17 cellular contexts compared by ENCODE assay signal in genomic region chr11:113859665-113860064, GRCh38. TPM values are rescaled to one million over a fixed set of nuclear protein-coding genes. Genes with fewer than 3 reads are reported as not detected.
A peak's percentile ranks its signal among the peaks of the same experiment; 100 is the strongest.
DNase-seq lines count a peak whose midpoint lies in the region; ATAC-seq and TF ChIP-seq lines count a peak whose summit lies in the region.
"Had no signal": no experiment of that assay in that cellular context is flagged by ENCODE, and none has a peak within 500 bp of the region (broad histone marks: within the 10 kb centered on the region; RNA-seq: fewer than 3 reads in every experiment).

No MANE protein-coding gene starts in this region.

- BruUV-seq in PC-9 (replicated peaks; lab: Mats Ljungman, UMichigan), result no TSS peak

- H3K36me3 ChIP-seq in cardiac muscle cell (no peaks in the 10 kb centered on the region), left ventricle myocardium inferior (peaks cover 4% of the 10 kb centered on the region), PC-9 (ENCODE audit: low read depth) (no peaks in the 10 kb centered on the region), hepatocyte (replicated peaks; ENCODE audit: insufficient read depth, low read depth) (no peaks in the 10 kb centered on the region), stomach (peaks cover 0 to 5% (median 0%) of the 10 kb centered on the region in 4 donors)
- H3K36me3 ChIP-seq: gastroesophageal sphincter, ovary, uterus had no signal

- H3K4me2 ChIP-seq in PC-9, result 0 out of 2 replicates have a peak overlapping the region, but pooled peaks have one; percentile 2
- peak overlapping the region; percentile 34 for H3K4me2 ChIP-seq in hepatocyte

- CTCF ChIA-PET in PC-9 (lab: Charles Lee), result interaction anchor here (0.7 kb wide), 1 partner anchor 135 kb away, joined by 3 read pairs; no protein-coding TSS in a partner anchor

- H3K27me3 ChIP-seq in cardiac muscle cell (no peaks in the 10 kb centered on the region), left ventricle myocardium inferior (ENCODE audit: low read depth) (no peaks in the 10 kb centered on the region), PC-9 (ENCODE audit: insufficient read depth, low read depth) (no peaks in the 10 kb centered on the region), hepatocyte (no peaks in the 10 kb centered on the region), stomach (no peaks in the 10 kb centered on the region)
- H3K27me3 ChIP-seq: gastroesophageal sphincter, ovary, uterus had no signal

- H3K4me3 ChIP-seq in cardiac muscle cell, result no peak overlapping the region
- no peak overlapping the region for H3K4me3 ChIP-seq in left ventricle myocardium inferior
- H3K4me3 ChIP-seq in PC-9, result no peak overlapping the region
- H3K4me3 ChIP-seq in hepatocyte, result no peak overlapping the region
- H3K4me3 ChIP-seq in stomach, result no peak overlapping the region
- H3K4me3 ChIP-seq: gastroesophageal sphincter, ovary, uterus had no signal

- no peak for TF ChIP-seq POLR2A in stomach (IDR thresholded peaks at IDR 0.05)

- ATAC-seq in GM19328 (IDR thresholded peaks at IDR 0.05; ENCODE audit: unreplicated experiment), result no peak
- ATAC-seq: gastroesophageal sphincter had no signal

- H3K9me2 ChIP-seq in PC-9 (ENCODE audit: insufficient read depth) (no peaks in the 10 kb centered on the region), hepatocyte (replicated peaks; ENCODE audit: insufficient read depth) (no peaks in the 10 kb centered on the region)

- no peak for DNase-seq in cardiac muscle cell (ENCODE audit: low read depth in 1 of 2, low spot score in 1 of 2)
- no peak for DNase-seq in left ventricle myocardium inferior
- DNase-seq in PC-9, result no peak
- DNase-seq in hepatocyte (ENCODE audit: low spot score), result no peak
- no peak for DNase-seq in HUDEP-2 (lab: John Stamatoyannopoulos, UW; ENCODE audit: unreplicated experiment in 76 of 76)
- no peak for DNase-seq in stomach
- no peak for DNase-seq in NCI-H1092 (lab: John Stamatoyannopoulos, UW)
- DNase-seq: AML-193, dermis blood vessel endothelial cell, GOT3, NCI-H2029, ovary, T-cell, uterus had no signal

- POLR2A ChIA-PET in PC-9 (lab: Charles Lee; ENCODE audit: unreplicated experiment), result no interaction called here

- H4K20me1 ChIP-seq in PC-9 (ENCODE audit: insufficient read depth) (peaks cover 6% of the 10 kb centered on the region; the same call in 1 of the 2 replicates), hepatocyte (ENCODE audit: insufficient read depth, poor library complexity, severe bottlenecking) (no peaks in the 10 kb centered on the region)

- H3K9me3 ChIP-seq in cardiac muscle cell (ENCODE audit: low read depth), result no peaks in the 10 kb centered on the region
- no peaks in the 10 kb centered on the region for H3K9me3 ChIP-seq in left ventricle myocardium inferior (replicated peaks)
- H3K9me3 ChIP-seq in PC-9 (ENCODE audit: insufficient read depth, low read depth), result no peaks in the 10 kb centered on the region
- no peaks in the 10 kb centered on the region for H3K9me3 ChIP-seq in hepatocyte (ENCODE audit: low read depth)
- H3K9me3 ChIP-seq in stomach, result no peaks in the 10 kb centered on the region
- H3K9me3 ChIP-seq: gastroesophageal sphincter, ovary, uterus had no signal

- H2AFZ ChIP-seq in PC-9 (no peak overlapping the region), hepatocyte (no peak overlapping the region)

- H3K4me1 ChIP-seq in cardiac muscle cell (ENCODE audit: low read depth) (peaks cover 13% of the 10 kb centered on the region), left ventricle myocardium inferior (peaks cover 81% of the 10 kb centered on the region), PC-9 (replicated peaks; ENCODE audit: insufficient read depth) (peaks cover 6% of the 10 kb centered on the region), hepatocyte (ENCODE audit: insufficient read depth) (peaks cover 12% of the 10 kb centered on the region), stomach (peaks cover 3 to 15% (median 8%) of the 10 kb centered on the region in 4 donors)
- H3K4me1 ChIP-seq: uterus had no signal

- H3K27ac ChIP-seq in cardiac muscle cell, result peak overlapping the region; percentile 63
- H3K27ac ChIP-seq in left ventricle myocardium inferior (replicated peaks), result no peak overlapping the region
- peak overlapping the region; percentile 46 for H3K27ac ChIP-seq in PC-9
- peak overlapping the region; percentile 42 for H3K27ac ChIP-seq in hepatocyte
- no peak overlapping the region for H3K27ac ChIP-seq in stomach
- H3K27ac ChIP-seq: gastroesophageal sphincter, ovary, uterus had no signal

- intact Hi-C loops in left ventricle myocardium inferior (cut with micrococcal nuclease) (no loop called here), PC-9 (cut with micrococcal nuclease; ENCODE audit: unreplicated experiment) (no loop called here), stomach (cut with DNase I; ENCODE audit: low total_unique reads) (no loop called here)

- no peak for TF ChIP-seq EP300 in stomach (IDR thresholded peaks at IDR 0.05)

- no peaks in the 10 kb centered on the region for H3K79me2 ChIP-seq in PC-9 (ENCODE audit: low read depth)
- H3K79me2 ChIP-seq in hepatocyte, result peaks cover 67% of the 10 kb centered on the region

- H3F3A ChIP-seq in PC-9 (ENCODE audit: insufficient read depth, low read depth), result no peaks in the 10 kb centered on the region

- TF ChIP-seq CTCF in cardiac muscle cell (IDR thresholded peaks at IDR 0.05; ENCODE audit: low read depth, low read length) (no peak), left ventricle myocardium inferior (IDR thresholded peaks at IDR 0.05; ENCODE audit: borderline replicate concordance) (no peak), PC-9 (conservative IDR thresholded peaks at IDR 0.05) (no peak), hepatocyte (IDR thresholded peaks at IDR 0.05; ENCODE audit: poor library complexity) (no peak), stomach (IDR thresholded peaks at IDR 0.05) (no peak)

RNA-seq across cellular contexts. Expression of gene USP28, which starts 15.7 kb away (rescaled TPM):
- total RNA-seq in cardiac muscle cell (95.9 and 148 TPM in 2 replicates), left ventricle myocardium inferior (113 TPM), PC-9 (2021) (36.6 and 38.1 TPM in 2 replicates), hepatocyte (32.1 and 39.5 TPM in 2 replicates), stomach (10 to 100 TPM in 2 of 5 donors, 1 to 10 TPM in 2, under 1 TPM in 1; 0.87 to 23.9 (median 8.9) TPM)
- polyA plus RNA-seq in cardiac muscle cell (99.2 and 105 TPM in 2 replicates), hepatocyte (12.5 and 16.1 TPM in 2 replicates), stomach (1 to 10 TPM; 5.5 to 8.9 (median 7.2) TPM)

RNA-seq across cellular contexts. Expression of gene HTR3B, which starts 44.9 kb away (rescaled TPM):
- total RNA-seq in cardiac muscle cell (not detected in 2 replicates), left ventricle myocardium inferior (not detected), PC-9 (2021) (not detected in 2 replicates), hepatocyte (0.16 and 0.77 TPM in 2 replicates), stomach (under 1 TPM in 1 of 5 donors, not detected in 4; 0.18 TPM)
- polyA plus RNA-seq in cardiac muscle cell (not detected in 2 replicates), hepatocyte (0.42 TPM in 1 of 2 replicates, not detected in the other), stomach (not detected)
- total RNA-seq: dermis blood vessel endothelial cell, gastroesophageal sphincter, liver, ovary, T-cell, uterus had no signal
- polyA plus RNA-seq: liver, ovary had no signal

Comparison
In these comparisons a context has a peak if more than half of its experiments do, and no peak if none do; other contexts are left out.
1. H3K27ac ChIP-seq: peak in cardiac muscle cell (single experiment), PC-9 (single experiment) and hepatocyte (single experiment); none in left ventricle myocardium inferior (single experiment) and stomach (0 of 5).